ENCODE assay signal across 9 cellular contexts in genomic region chr9:106878943-106879916, GRCh38. TPM values are rescaled to one million over a fixed set of nuclear protein-coding genes. Genes with fewer than 3 reads are reported as not detected.
DNase-seq lines count a peak whose midpoint lies in the region; ATAC-seq and TF ChIP-seq lines count a peak whose summit lies in the region.
"Had no signal": no experiment of that assay in that cellular context is flagged by ENCODE, and none has a peak within 500 bp of the region (broad histone marks: within the 10 kb centered on the region; RNA-seq: fewer than 3 reads in every experiment).

No MANE protein-coding gene starts in this region.

- no peaks in the 10 kb centered on the region for H3K27me3 Mint-ChIP-seq in activated naive CD4-positive, alpha-beta T cell treated with anti-CD3 and anti-CD28 coated beads, Interleukin-2, amount 10 ng/mL, durations not matched to agents 7 days and 5 days
- H3K27me3 Mint-ChIP-seq in activated T-cell treated with anti-CD3 and anti-CD28 coated beads, Interleukin-2, amount 50 U/mL, for 24 hours: no peaks in the 10 kb centered on the region

- peak overlapping the region; percentile 46 for H2AFZ ChIP-seq in parathyroid adenoma

- TF ChIP-seq POLR2A in gastroesophageal sphincter (IDR thresholded peaks at IDR 0.05): no peak

- H3K4me3 Mint-ChIP-seq in activated naive CD4-positive, alpha-beta T cell treated with anti-CD3 and anti-CD28 coated beads, Interleukin-2, amount 10 ng/mL, durations not matched to agents 7 days and 5 days: no peak overlapping the region
- no peak overlapping the region for H3K4me3 Mint-ChIP-seq in activated T-cell treated with anti-CD3 and anti-CD28 coated beads, Interleukin-2, amount 50 U/mL, for 24 hours

- no peak overlapping the region for H3K4me3 ChIP-seq in gastroesophageal sphincter
- peak overlapping the region; percentile 15 for H3K4me3 ChIP-seq in parathyroid adenoma (ENCODE audit: low read depth, low read length)
- H3K4me3 ChIP-seq: ascending aorta had no signal

- peaks cover 29% of the 10 kb centered on the region for H3K79me2 ChIP-seq in parathyroid adenoma

- H3K27me3 ChIP-seq in gastroesophageal sphincter: no peaks in the 10 kb centered on the region
- no peaks in the 10 kb centered on the region for H3K27me3 ChIP-seq in parathyroid adenoma (ENCODE audit: control insufficient read depth, insufficient read depth, low read length)
- H3K27me3 ChIP-seq: ascending aorta had no signal

- peak; percentile 89 for ATAC-seq in gastroesophageal sphincter

- H3K9me3 ChIP-seq in gastroesophageal sphincter: no peaks in the 10 kb centered on the region
- H3K9me3 ChIP-seq in parathyroid adenoma (ENCODE audit: control insufficient read depth, low read length): no peaks in the 10 kb centered on the region
- H3K9me3 ChIP-seq: ascending aorta had no signal

- WGBS in gastroesophageal sphincter (ENCODE audit: low coverage in 1 of 2), 2 donors: 0 to 21% methylated on average over 1 to 5 of the region's 7 CpGs

- no peaks in the 10 kb centered on the region for H3K36me3 Mint-ChIP-seq in activated naive CD4-positive, alpha-beta T cell treated with anti-CD3 and anti-CD28 coated beads, Interleukin-2, amount 10 ng/mL, durations not matched to agents 7 days and 5 days
- no peaks in the 10 kb centered on the region for H3K36me3 Mint-ChIP-seq in activated T-cell treated with anti-CD3 and anti-CD28 coated beads, Interleukin-2, amount 50 U/mL, for 24 hours (ENCODE audit: low read depth)

- no peak for TF ChIP-seq EP300 in gastroesophageal sphincter (IDR thresholded peaks at IDR 0.05)

- H3K4me1 ChIP-seq in gastroesophageal sphincter (peaks cover 32 to 89% (median 36%) of the 10 kb centered on the region in 3 donors), parathyroid adenoma (peaks cover 45% of the 10 kb centered on the region)
- H3K4me1 ChIP-seq: ascending aorta had no signal

- no peak overlapping the region for H3K9ac ChIP-seq in parathyroid adenoma

- CTCF ChIA-PET in activated naive CD4-positive, alpha-beta T cell treated with anti-CD3 and anti-CD28 coated beads, Interleukin-2, amount 10 ng/mL, durations not matched to agents 7 days and 5 days (lab: Charles Lee): no interaction called here

- H3K27ac ChIP-seq in gastroesophageal sphincter (peak overlapping the region; percentile 77 to 83 (median 79)), parathyroid adenoma (peak overlapping the region; percentile 87)
- H3K27ac ChIP-seq: ascending aorta had no signal

- DNase-seq in GM04504 (ENCODE audit: low read depth) (peak; percentile 92), RPMI7951 (ENCODE audit: low read depth) (peak; percentile 89), GOT3 (lab: John Stamatoyannopoulos, UW) (no peak), NCI-H2171 treated with DMSO at 0.1 percent for 48 hours (lab: John Stamatoyannopoulos, UW) (no peak)
- DNase-seq in activated naive CD4-positive, alpha-beta T cell treated with anti-CD3 and anti-CD28 coated beads, Interleukin-2, amount 10 ng/mL, durations not matched to agents 7 days and 5 days: no peak
- DNase-seq in activated T-cell treated with anti-CD3 and anti-CD28 coated beads, Interleukin-2, amount 50 U/mL, for 24 hours: no peak

- H3K4me1 Mint-ChIP-seq in activated naive CD4-positive, alpha-beta T cell treated with anti-CD3 and anti-CD28 coated beads, Interleukin-2, amount 10 ng/mL, durations not matched to agents 7 days and 5 days: no peaks in the 10 kb centered on the region
- H3K4me1 Mint-ChIP-seq in activated T-cell treated with anti-CD3 and anti-CD28 coated beads, Interleukin-2, amount 50 U/mL, for 24 hours (ENCODE audit: low read depth): no peaks in the 10 kb centered on the region

- no peak for TF ChIP-seq CTCF in gastroesophageal sphincter (IDR thresholded peaks at IDR 0.05)
- TF ChIP-seq CTCF in parathyroid adenoma (IDR thresholded peaks at IDR 0.05): no peak

- no peaks in the 10 kb centered on the region for H3K9me3 Mint-ChIP-seq in activated naive CD4-positive, alpha-beta T cell treated with anti-CD3 and anti-CD28 coated beads, Interleukin-2, amount 10 ng/mL, durations not matched to agents 7 days and 5 days
- no peaks in the 10 kb centered on the region for H3K9me3 Mint-ChIP-seq in activated T-cell treated with anti-CD3 and anti-CD28 coated beads, Interleukin-2, amount 50 U/mL, for 24 hours

- H3K27ac Mint-ChIP-seq in activated naive CD4-positive, alpha-beta T cell treated with anti-CD3 and anti-CD28 coated beads, Interleukin-2, amount 10 ng/mL, durations not matched to agents 7 days and 5 days: no peak overlapping the region
- no peak overlapping the region for H3K27ac Mint-ChIP-seq in activated T-cell treated with anti-CD3 and anti-CD28 coated beads, Interleukin-2, amount 50 U/mL, for 24 hours

- H3K4me2 ChIP-seq in parathyroid adenoma (ENCODE audit: low read length): peak overlapping the region; percentile 54

- H3K36me3 ChIP-seq in gastroesophageal sphincter (no peaks in the 10 kb centered on the region), parathyroid adenoma (ENCODE audit: control insufficient read depth, insufficient read depth, low read length) (no peaks in the 10 kb centered on the region)
- H3K36me3 ChIP-seq: ascending aorta had no signal

RNA-seq across cellular contexts. Expression of gene ZNF462, which starts 16.3 kb away (rescaled TPM):
- total RNA-seq in RPMI7951 (2014; rRNA removed; shearing (Covaris generic)): 10.0 and 14.2 TPM in 2 replicates
- 10 to 100 TPM; 19.1 to 57.9 (median 35.6) TPM for total RNA-seq in gastroesophageal sphincter

Comparison
In these comparisons a context has a peak if more than half of its experiments do, and no peak if none do; other contexts are left out.
1. DNase-seq: peak in GM04504 (single experiment) and RPMI7951 (single experiment); none in GOT3 (single experiment), activated naive CD4-positive, alpha-beta T cell treated with anti-CD3 and anti-CD28 coated beads, Interleukin-2, amount 10 ng/mL, durations not matched to agents 7 days and 5 days (single experiment), NCI-H2171 treated with DMSO at 0.1 percent for 48 hours (single experiment) and activated T-cell treated with anti-CD3 and anti-CD28 coated beads, Interleukin-2, amount 50 U/mL, for 24 hours (single experiment).